Comparison of ENCODE assay signal across 12 cellular contexts in the genomic region with DNA sequence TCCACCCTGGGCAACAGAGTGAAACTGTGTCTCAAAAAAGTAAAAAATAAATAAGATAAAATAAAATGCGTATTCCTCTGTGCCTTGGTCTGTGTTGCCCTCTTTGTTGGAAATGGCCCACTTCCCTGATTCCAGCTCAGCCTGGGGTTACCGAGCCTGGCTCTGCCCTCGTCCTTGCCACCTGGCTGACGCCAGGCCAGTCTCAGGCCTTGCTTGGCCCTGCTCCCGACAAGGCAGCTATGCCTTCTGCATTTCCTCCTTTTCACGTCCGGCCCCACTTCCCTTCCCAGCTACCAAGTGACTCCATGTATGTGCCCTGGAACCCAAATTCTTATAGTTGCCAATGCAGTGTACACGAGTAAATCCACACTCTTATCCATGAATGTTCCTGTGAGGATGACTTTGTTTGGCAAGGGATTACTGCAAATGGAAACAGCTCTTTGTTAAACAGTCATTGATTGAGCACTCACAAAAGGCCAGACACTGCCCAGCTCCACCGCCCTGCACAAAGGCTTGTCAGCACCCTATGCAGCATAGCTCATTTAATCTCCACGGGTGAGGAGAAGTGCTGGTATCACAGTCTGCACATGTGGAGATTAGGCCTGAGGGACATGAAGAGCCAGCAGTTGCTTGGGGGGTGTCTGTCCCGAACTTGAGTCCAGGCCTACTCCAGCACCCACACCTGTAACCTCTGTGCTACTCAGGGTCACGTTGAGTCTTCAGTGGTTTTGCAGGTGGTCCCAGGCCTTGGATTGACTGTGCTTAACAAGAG. TPM values are rescaled to one million over a fixed set of nuclear protein-coding genes. Genes with fewer than 3 reads are reported as not detected.
DNase-seq lines count a peak whose midpoint lies in the region; ATAC-seq and TF ChIP-seq lines count a peak whose summit lies in the region.
"Had no signal": no experiment of that assay in that cellular context is flagged by ENCODE, and none has a peak within 500 bp of the region (broad histone marks: within the 10 kb centered on the region; RNA-seq: fewer than 3 reads in every experiment).

No MANE protein-coding gene starts in this region.

- H3K27ac ChIP-seq in SJCRH30 (peak overlapping the region; percentile 8; the same call in 1 of the 2 replicates), right atrium auricular region (peak overlapping the region; percentile 59 to 70)

- ATAC-seq in GM19328 (IDR thresholded peaks at IDR 0.05; ENCODE audit: unreplicated experiment) (no peak), HG03378 (IDR thresholded peaks at IDR 0.05; ENCODE audit: unreplicated experiment) (no peak)
- ATAC-seq: PC-3 had no signal

- no peaks in the 10 kb centered on the region for H3K9me3 ChIP-seq in SJCRH30 (replicated peaks)
- no peaks in the 10 kb centered on the region for H3K9me3 ChIP-seq in right atrium auricular region
- H3K9me3 ChIP-seq: Caco-2 had no signal

- DNase-seq in COR-L47 (lab: John Stamatoyannopoulos, UW) (peak; percentile 24), SJCRH30 (no peak), right atrium auricular region (ENCODE audit: low spot score) (no peak), pons (ENCODE audit: low spot score) (peak; percentile 28), NCI-H1694 (lab: John Stamatoyannopoulos, UW) (no peak), dedifferentiated amniotic fluid mesenchymal stem cell (ENCODE audit: extremely low spot score) (no peak)
- DNase-seq: PC-3 had no signal

- H3K36me3 ChIP-seq in SJCRH30 (no peaks in the 10 kb centered on the region; the same call in 1 of the 2 replicates), right atrium auricular region (no peaks in the 10 kb centered on the region)

- H3K4me3 ChIP-seq in SJCRH30, result no peak overlapping the region
- peak overlapping the region in 1 of 2 donors; percentile 36 for H3K4me3 ChIP-seq in right atrium auricular region

- H3K27me3 ChIP-seq in SJCRH30 (no peaks in the 10 kb centered on the region), right atrium auricular region (no peaks in the 10 kb centered on the region)

- no peak for TF ChIP-seq CTCF in right atrium auricular region (IDR thresholded peaks at IDR 0.05)

- peaks cover 20% of the 10 kb centered on the region for H3K4me1 ChIP-seq in SJCRH30
- H3K4me1 ChIP-seq in right atrium auricular region, result peaks cover 0 to 33% of the 10 kb centered on the region in 2 donors

RNA-seq across cellular contexts. Expression of a gene that starts 25.1 kb away (rescaled TPM):
- 101 and 106 TPM in 2 replicates for total RNA-seq in SJCRH30 (2014; rRNA removed; shearing (Covaris generic))
- 1 to 10 TPM; 1.8 to 6.9 TPM for total RNA-seq in right atrium auricular region
- total RNA-seq: activated CD4-positive, alpha-beta T cell treated with anti-CD3 and anti-CD28 coated beads, Interleukin-2, amount 10 ng/mL, durations not matched to agents 7 days and 5 days; Caco-2; glomerular endothelial cell; PC-3 had no signal

Comparison
In these comparisons a context has a peak if more than half of its experiments do, and no peak if none do; other contexts are left out.
1. DNase-seq: peak in COR-L47 (single experiment) and pons (single experiment); none in SJCRH30 (0 of 2), right atrium auricular region (single experiment), NCI-H1694 (single experiment) and dedifferentiated amniotic fluid mesenchymal stem cell (single experiment).
2. RNA of a gene that starts 25.1 kb away (total RNA-seq): 101 to 106 TPM in SJCRH30; 1.8 to 6.9 TPM in right atrium auricular region; every median in the first group is over 10 times any median in the second.